Comparison of ENCODE assay signal across 8 cellular contexts in genomic region chr11:353315-353857, GRCh38. TPM values are rescaled to one million over a fixed set of nuclear protein-coding genes. Genes with fewer than 3 reads are reported as not detected.
DNase-seq lines count a peak whose midpoint lies in the region; ATAC-seq, FAIRE-seq and TF ChIP-seq lines count a peak whose summit lies in the region.

No MANE protein-coding gene starts in this region.

- H3K36me3 ChIP-seq in HUES48 (ENCODE audit: control insufficient read depth, insufficient read depth, low read length) (no peaks in the 10 kb centered on the region), GM12878 (ENCODE audit: control insufficient read depth in 2 of 2, insufficient read depth in 2 of 2, low read length in 1 of 2) (no peaks in the 10 kb centered on the region), keratinocyte (ENCODE audit: control insufficient read depth in 2 of 2, extremely low read depth in 1 of 2, insufficient read depth in 2 of 2, low read length in 2 of 2) (no peaks in the 10 kb centered on the region), spleen (no peaks in the 10 kb centered on the region)

- H2AFZ ChIP-seq in GM12878 (ENCODE audit: control insufficient read depth, low read depth, low read length) (no peak overlapping the region), keratinocyte (ENCODE audit: control insufficient read depth, low read length) (peak overlapping the region; percentile 70)

- H3K9ac ChIP-seq in HUES48 (ENCODE audit: low read depth, low read length) (no peak overlapping the region), GM12878 (ENCODE audit: control insufficient read depth, insufficient read depth, low read length) (no peak overlapping the region), keratinocyte (ENCODE audit: control insufficient read depth, extremely low read depth, insufficient read depth, low read length) (no peak overlapping the region)

- H4K20me1 ChIP-seq in GM12878 (ENCODE audit: control insufficient read depth, insufficient read depth) = no peaks in the 10 kb centered on the region
- no peaks in the 10 kb centered on the region for H4K20me1 ChIP-seq in keratinocyte (ENCODE audit: control insufficient read depth, extremely low read depth, insufficient read depth, low read length)

- intact Hi-C loops in GM12878 (cut with micrococcal nuclease; ENCODE audit: unreplicated experiment) = loop anchor here (10.0 kb wide), 1 partner anchor 89 kb away; no protein-coding TSS in a partner anchor
- intact Hi-C loops in spleen (cut with DNase I; ENCODE audit: low total_unique reads) = no loop called here

- POLR2A ChIA-PET in GM12878 (lab: Charles Lee) = interaction anchor here (1.3 to 3.9 kb wide), 6 partner anchors 23 to 118 kb away, joined by 4 to 35 read pairs (median 10); partner anchors contain the start of gene SIRT3

- ATAC-seq in GM12878 (no peak), HG02759 (IDR thresholded peaks at IDR 0.05; ENCODE audit: unreplicated experiment) (no peak)

- in situ Hi-C loops in GM12878 (cut with MboI) = no loop called here

- RAD21 ChIA-PET in GM12878 (lab: Charles Lee; ENCODE audit: unreplicated experiment) = interaction anchor here (3.5 to 3.7 kb wide), 2 partner anchors 25 to 37 kb away, joined by 46 to 68 read pairs; partner anchors contain the start of gene IFITM1

- H3K27ac ChIP-seq in HUES48 (ENCODE audit: low read depth, low read length) (peak overlapping the region; percentile 50), GM12878 (ENCODE audit: control insufficient read depth, insufficient read depth) (peak overlapping the region; percentile 34), keratinocyte (ENCODE audit: control insufficient read depth, insufficient read depth, low read length) (no peak overlapping the region), spleen (peak overlapping the region; percentile 60 to 99 (median 97))

- H3K9me1 ChIP-seq in keratinocyte (ENCODE audit: control insufficient read depth, extremely low read depth, insufficient read depth, low read length) = no peaks in the 10 kb centered on the region

- no peak for DNase-seq in GM12878 (ENCODE audit: low read depth, low spot score)
- DNase-seq in keratinocyte (ENCODE audit: low read depth, low spot score) = no peak
- peak; percentile 83 for DNase-seq in spleen
- DNase-seq in D721Med (ENCODE audit: insufficient read length, low spot score) = no peak
- DNase-seq in glomerular visceral epithelial cell (ENCODE audit: extremely low spot score) = no peak
- no peak for DNase-seq in cerebellar nuclear complex (lab: John Stamatoyannopoulos, UW)

- no peak for TF ChIP-seq CTCF in GM12878 (IDR thresholded peaks at IDR 0.05 in 2 of 3, conservative IDR thresholded peaks at IDR 0.05 in 1 of 3; ENCODE audit: control insufficient read depth in 2 of 3, extremely low read depth in 1 of 3, insufficient read depth in 1 of 3, low read depth in 3 of 3, low read length in 3 of 3)
- no peak for TF ChIP-seq CTCF in keratinocyte (optimal IDR thresholded peaks at IDR 0.05 in 1 of 3, IDR thresholded peaks at IDR 0.05 in 1 of 3, conservative IDR thresholded peaks at IDR 0.05 in 1 of 3; ENCODE audit: extremely low read depth in 1 of 3, insufficient read depth in 2 of 3, low read length in 3 of 3)
- no peak for TF ChIP-seq CTCF in spleen (IDR thresholded peaks at IDR 0.05 in 8 of 11, conservative IDR thresholded peaks at IDR 0.05 in 3 of 11)
- no peak for TF ChIP-seq CTCF in D721Med (IDR thresholded peaks at IDR 0.05; ENCODE audit: insufficient read depth, missing control alignments)

- no peaks in the 10 kb centered on the region for H3K27me3 ChIP-seq in HUES48 (ENCODE audit: control insufficient read depth, insufficient read depth, low read length)
- no peaks in the 10 kb centered on the region for H3K27me3 ChIP-seq in GM12878 (replicated peaks in 1 of 2; ENCODE audit: control insufficient read depth in 2 of 2, insufficient read depth in 2 of 2, low read length in 1 of 2)
- no peaks in the 10 kb centered on the region for H3K27me3 ChIP-seq in keratinocyte (ENCODE audit: control insufficient read depth, extremely low read depth, insufficient read depth, low read length)
- no peaks in the 10 kb centered on the region for H3K27me3 ChIP-seq in spleen (replicated peaks in 1 of 7)

- H3K79me2 ChIP-seq in GM12878 (ENCODE audit: control insufficient read depth, insufficient read depth, low read length) (peaks cover 7% of the 10 kb centered on the region), keratinocyte (ENCODE audit: control insufficient read depth, insufficient read depth, low read length) (no peaks in the 10 kb centered on the region)

- WGBS in GM12878 (ENCODE audit: insufficient coverage, insufficient replicate concordance, low lambda C conversion rate, missing lambda C conversion rate) = 70% methylated on average over 12 of the region's 12 CpGs
- WGBS in spleen, 5 donors = 42 to 65% (median 44%) methylated on average over 12 of the region's 12 CpGs

- H3K4me3 ChIP-seq in HUES48 (ENCODE audit: low read depth, low read length) (no peak overlapping the region), GM12878 (no peak overlapping the region), keratinocyte (ENCODE audit: control insufficient read depth in 2 of 3, extremely low read depth in 1 of 3, insufficient read depth in 2 of 3, low read depth in 1 of 3, low read length in 3 of 3) (no peak overlapping the region), spleen (no peak overlapping the region)

- TF ChIP-seq EP300 in GM12878 (IDR thresholded peaks at IDR 0.05; ENCODE audit: borderline replicate concordance in 1 of 2, control insufficient read depth in 1 of 2, low read depth in 2 of 2, low read length in 2 of 2) = no peak

- BruUV-seq in GM12878 (replicated peaks; lab: Mats Ljungman, UMichigan) = no TSS peak

- CTCF ChIA-PET in GM12878 (lab: Yijun Ruan, JAX) = interaction anchor here (0.9 to 3.9 kb wide), 5 partner anchors 26 to 47 kb away, joined by 3 to 31 read pairs (median 9); partner anchors contain the start of gene IFITM2

- SMC1A ChIA-PET in GM12878 (lab: Charles Lee; ENCODE audit: uncharacterized antibody, unreplicated experiment) = interaction anchor here (0.7 to 4.6 kb wide), 6 partner anchors 12 to 86 kb away, joined by 3 to 44 read pairs (median 3); partner anchors contain the start of gene IFITM1

- no peak for TF ChIP-seq RAD21 in GM12878 (IDR thresholded peaks at IDR 0.05; ENCODE audit: insufficient read depth, low read depth, low read length)

- H3K4me2 ChIP-seq in GM12878 (ENCODE audit: control insufficient read depth, insufficient read depth) (no peak overlapping the region), keratinocyte (ENCODE audit: control insufficient read depth, extremely low read depth, insufficient read depth, low read depth, low read length) (no peak overlapping the region)

- FAIRE-seq in GM12878 (lab: Jason Lieb, UNC) (no peak), keratinocyte (lab: Jason Lieb, UNC) (no peak), D721Med (lab: Jason Lieb, UNC) (no peak)

- no peaks in the 10 kb centered on the region; the same call in 1 of the 2 replicates for H3K9me3 ChIP-seq in HUES48 (ENCODE audit: control insufficient read depth, insufficient read depth, low read length)
- H3K9me3 ChIP-seq in GM12878 (replicated peaks; ENCODE audit: control insufficient read depth, insufficient read depth, low read length) = no peaks in the 10 kb centered on the region; the same call in 2 of the 3 replicates
- H3K9me3 ChIP-seq in keratinocyte (ENCODE audit: control insufficient read depth, low read depth, low read length) = no peaks in the 10 kb centered on the region
- no peaks in the 10 kb centered on the region for H3K9me3 ChIP-seq in spleen

- peaks cover 20% of the 10 kb centered on the region for H3K4me1 ChIP-seq in HUES48 (ENCODE audit: control insufficient read depth, insufficient read depth, low read length)
- peaks cover 57% of the 10 kb centered on the region for H3K4me1 ChIP-seq in GM12878 (ENCODE audit: control insufficient read depth, insufficient read depth, low read length)
- H3K4me1 ChIP-seq in keratinocyte (ENCODE audit: control insufficient read depth, extremely low read depth, insufficient read depth, low read length) = peaks cover 26% of the 10 kb centered on the region
- peaks cover 7 to 63% (median 46%) of the 10 kb centered on the region in 6 donors for H3K4me1 ChIP-seq in spleen

- no peak for TF ChIP-seq POLR2A in GM12878 (IDR thresholded peaks at IDR 0.05; ENCODE audit: low read depth, low read length)
- TF ChIP-seq POLR2A in spleen (IDR thresholded peaks at IDR 0.05) = no peak

- dilution Hi-C loops in keratinocyte (cut with MboI; ENCODE audit: extremely low pct_ligation_motif_present, low sequenced_read_pairs) = no loop called here

RNA-seq across cellular contexts. Expression of gene B4GALNT4, which starts 15.9 kb away (rescaled TPM):
- 0.23 TPM in 1 of 2 replicates, not detected in the other for total RNA-seq in GM12878 (2013; cell fraction: nucleolus; rRNA removed)
- 0.06 and 1.4 TPM in 2 replicates for total RNA-seq in GM12878 (2014; rRNA removed)
- total RNA-seq in GM12878 (2014; rRNA removed; fragmentation: Illumina TruSeq; extraction: Trizol) = 0.18 TPM in 1 of 2 replicates, not detected in the other
- 0.29 and 0.74 TPM in 2 replicates for total RNA-seq in GM12878 (2021)
- not detected for polyA plus RNA-seq in GM12878 (2011; ENCODE audit: low read depth)
- not detected in 2 replicates for polyA plus RNA-seq in GM12878 (2011; rRNA removed)
- not detected in 2 replicates for polyA plus RNA-seq in GM12878 (2011; cell fraction: cytosol; rRNA removed)
- 0.07 TPM in 1 of 2 replicates, not detected in the other for polyA plus RNA-seq in GM12878 (2011; cell fraction: nucleus; rRNA removed)
- 0.24 TPM in 1 of 2 replicates, not detected in the other for polyA plus RNA-seq in GM12878 (2012)
- polyA plus RNA-seq in GM12878 (2014; fragmentation: Illumina TruSeq; extraction: Trizol) = 0.04 TPM in 1 of 2 replicates, not detected in the other
- not detected for polyA plus RNA-seq in GM12878 (2014; fragmentation: Nextera tagmentation; extraction: Ambion mirVana)
- 0.16 and 0.82 TPM in 2 replicates for polyA plus RNA-seq in GM12878 (2014; rRNA removed)
- polyA plus RNA-seq in GM12878 (2016; fragmentation: Nextera tagmentation; extraction: Ambion mirVana) = not detected
- not detected in 2 replicates for polyA minus RNA-seq in GM12878 (2011; rRNA and poly(A)+ RNA removed)
- polyA minus RNA-seq in GM12878 (2011; cell fraction: cytosol; rRNA and poly(A)+ RNA removed) = not detected in 2 replicates
- not detected in 2 replicates for polyA minus RNA-seq in GM12878 (2011; cell fraction: nucleus; rRNA and poly(A)+ RNA removed)
- polyA plus RNA-seq in keratinocyte = 7.3 to 11.5 TPM (median 8.1 TPM) in 3 replicates
- 2.9 TPM for polyA plus RNA-seq in keratinocyte (2011; ENCODE audit: low read depth)
- 2.2 and 8.1 TPM in 2 replicates for polyA plus RNA-seq in keratinocyte (2011; cell fraction: cytosol; rRNA removed)
- 29.2 and 46.2 TPM in 2 replicates for polyA plus RNA-seq in keratinocyte (2011; cell fraction: nucleus; rRNA removed)
- polyA plus RNA-seq in keratinocyte (2012; ENCODE audit: low replicate concordance) = 7.4 and 13.7 TPM in 2 replicates
- 2.3 to 6.2 TPM (median 2.4 TPM) in 3 replicates for polyA minus RNA-seq in keratinocyte
- 10.7 TPM for polyA minus RNA-seq in keratinocyte (2011; cell fraction: cytosol; rRNA and poly(A)+ RNA removed)
- 8.7 and 13.1 TPM in 2 replicates for polyA minus RNA-seq in keratinocyte (2011; cell fraction: nucleus; rRNA and poly(A)+ RNA removed)
- 1 to 10 TPM in 1 of 7 donors, under 1 TPM in 4, not detected in 2; 0.17 to 1.1 (median 0.67) TPM for total RNA-seq in spleen
- polyA plus RNA-seq in spleen = 1 to 10 TPM; 1.6 to 5.2 (median 3.5) TPM

RNA-seq across cellular contexts. Expression of gene IFITM3, which starts 32.7 kb away (rescaled TPM):
- total RNA-seq in GM12878 (2013; cell fraction: nucleolus; rRNA removed) = 0.61 TPM in 1 of 2 replicates, not detected in the other
- total RNA-seq in GM12878 (2014; rRNA removed) = 0.33 and 1.3 TPM in 2 replicates
- 0.54 and 0.88 TPM in 2 replicates for total RNA-seq in GM12878 (2014; rRNA removed; fragmentation: Illumina TruSeq; extraction: Trizol)
- total RNA-seq in GM12878 (2021) = 2.5 and 3.0 TPM in 2 replicates
- 2.3 TPM for polyA plus RNA-seq in GM12878 (2011; ENCODE audit: low read depth)
- 0.58 and 0.98 TPM in 2 replicates for polyA plus RNA-seq in GM12878 (2011; rRNA removed)
- polyA plus RNA-seq in GM12878 (2011; cell fraction: cytosol; rRNA removed) = 0.54 and 1.2 TPM in 2 replicates
- 1.2 and 1.6 TPM in 2 replicates for polyA plus RNA-seq in GM12878 (2011; cell fraction: nucleus; rRNA removed)
- polyA plus RNA-seq in GM12878 (2012) = 2.1 and 2.4 TPM in 2 replicates
- polyA plus RNA-seq in GM12878 (2014; fragmentation: Illumina TruSeq; extraction: Trizol) = 1.5 TPM in 1 of 2 replicates, not detected in the other
- polyA plus RNA-seq in GM12878 (2014; fragmentation: Nextera tagmentation; extraction: Ambion mirVana) = 1 to 10 TPM; 2.1 to 2.3 TPM
- 0.77 and 1.8 TPM in 2 replicates for polyA plus RNA-seq in GM12878 (2014; rRNA removed)
- polyA plus RNA-seq in GM12878 (2016; fragmentation: Nextera tagmentation; extraction: Ambion mirVana) = 1 to 10 TPM; 2.2 to 3.6 TPM
- not detected in 2 replicates for polyA minus RNA-seq in GM12878 (2011; rRNA and poly(A)+ RNA removed)
- 3.7 and 7.7 TPM in 2 replicates for polyA minus RNA-seq in GM12878 (2011; cell fraction: cytosol; rRNA and poly(A)+ RNA removed)
- polyA minus RNA-seq in GM12878 (2011; cell fraction: nucleus; rRNA and poly(A)+ RNA removed) = 0.97 and 1.3 TPM in 2 replicates
- polyA plus RNA-seq in keratinocyte = 295 to 696 TPM (median 435 TPM) in 3 replicates
- polyA plus RNA-seq in keratinocyte (2011; ENCODE audit: low read depth) = 37.7 TPM
- polyA plus RNA-seq in keratinocyte (2011; cell fraction: cytosol; rRNA removed) = 709 and 1,249 TPM in 2 replicates
- 298 and 424 TPM in 2 replicates for polyA plus RNA-seq in keratinocyte (2011; cell fraction: nucleus; rRNA removed)
- 467 and 1,605 TPM in 2 replicates for polyA plus RNA-seq in keratinocyte (2012; ENCODE audit: low replicate concordance)
- 528 to 1,935 TPM (median 993 TPM) in 3 replicates for polyA minus RNA-seq in keratinocyte
- polyA minus RNA-seq in keratinocyte (2011; cell fraction: cytosol; rRNA and poly(A)+ RNA removed) = 925 TPM
- polyA minus RNA-seq in keratinocyte (2011; cell fraction: nucleus; rRNA and poly(A)+ RNA removed) = 156 and 170 TPM in 2 replicates
- total RNA-seq in spleen = 100 to 1,000 TPM; 314 to 942 (median 472) TPM
- polyA plus RNA-seq in spleen = 100 to 1,000 TPM; 391 to 618 (median 599) TPM

RNA-seq across cellular contexts. Expression of gene IFITM1, which starts 39.5 kb away (rescaled TPM):
- 166 and 177 TPM in 2 replicates for total RNA-seq in GM12878 (2013; cell fraction: nucleolus; rRNA removed)
- 543 and 574 TPM in 2 replicates for total RNA-seq in GM12878 (2014; rRNA removed)
- 485 and 549 TPM in 2 replicates for total RNA-seq in GM12878 (2014; rRNA removed; fragmentation: Illumina TruSeq; extraction: Trizol)
- total RNA-seq in GM12878 (2021) = 396 and 453 TPM in 2 replicates
- 839 TPM for polyA plus RNA-seq in GM12878 (2011; ENCODE audit: low read depth)
- polyA plus RNA-seq in GM12878 (2011; rRNA removed) = 240 and 671 TPM in 2 replicates
- polyA plus RNA-seq in GM12878 (2011; cell fraction: cytosol; rRNA removed) = 1,141 and 1,225 TPM in 2 replicates
- polyA plus RNA-seq in GM12878 (2011; cell fraction: nucleus; rRNA removed) = 403 and 488 TPM in 2 replicates
- polyA plus RNA-seq in GM12878 (2012) = 758 and 904 TPM in 2 replicates
- 491 and 1,007 TPM in 2 replicates for polyA plus RNA-seq in GM12878 (2014; fragmentation: Illumina TruSeq; extraction: Trizol)
- polyA plus RNA-seq in GM12878 (2014; fragmentation: Nextera tagmentation; extraction: Ambion mirVana) = 1,000 to 10,000 TPM; 1,771 to 2,788 TPM
- polyA plus RNA-seq in GM12878 (2014; rRNA removed) = 864 and 887 TPM in 2 replicates
- 100 to 1,000 TPM; 456 to 479 TPM for polyA plus RNA-seq in GM12878 (2016; fragmentation: Nextera tagmentation; extraction: Ambion mirVana)
- polyA minus RNA-seq in GM12878 (2011; rRNA and poly(A)+ RNA removed) = 804 and 1,098 TPM in 2 replicates
- polyA minus RNA-seq in GM12878 (2011; cell fraction: cytosol; rRNA and poly(A)+ RNA removed) = 178 and 190 TPM in 2 replicates
- polyA minus RNA-seq in GM12878 (2011; cell fraction: nucleus; rRNA and poly(A)+ RNA removed) = 183 and 217 TPM in 2 replicates
- 333 to 549 TPM (median 333 TPM) in 3 replicates for polyA plus RNA-seq in keratinocyte
- polyA plus RNA-seq in keratinocyte (2011; ENCODE audit: low read depth) = 6.0 TPM
- polyA plus RNA-seq in keratinocyte (2011; cell fraction: cytosol; rRNA removed) = 283 and 377 TPM in 2 replicates
- 235 and 342 TPM in 2 replicates for polyA plus RNA-seq in keratinocyte (2011; cell fraction: nucleus; rRNA removed)
- polyA plus RNA-seq in keratinocyte (2012; ENCODE audit: low replicate concordance) = 25.1 and 252 TPM in 2 replicates
- 312 to 864 TPM (median 567 TPM) in 3 replicates for polyA minus RNA-seq in keratinocyte
- polyA minus RNA-seq in keratinocyte (2011; cell fraction: cytosol; rRNA and poly(A)+ RNA removed) = 260 TPM
- polyA minus RNA-seq in keratinocyte (2011; cell fraction: nucleus; rRNA and poly(A)+ RNA removed) = 81.1 and 91.2 TPM in 2 replicates
- 100 to 1,000 TPM; 333 to 670 (median 510) TPM for total RNA-seq in spleen
- polyA plus RNA-seq in spleen = 100 to 1,000 TPM; 314 to 496 (median 327) TPM

RNA-seq across cellular contexts. Expression of gene PKP3, which starts 40.6 kb away (rescaled TPM):
- total RNA-seq in GM12878 (2013; cell fraction: nucleolus; rRNA removed) = not detected in 2 replicates
- total RNA-seq in GM12878 (2014; rRNA removed) (not detected in 2 replicates), GM12878 (2014; rRNA removed; fragmentation: Illumina TruSeq; extraction: Trizol) (not detected in 2 replicates), GM12878 (2021) (0.37 and 0.90 TPM in 2 replicates), spleen (1 to 10 TPM in 1 of 7 donors, under 1 TPM in 2, not detected in 4; 0.40 to 2.8 (median 0.59) TPM)
- not detected for polyA plus RNA-seq in GM12878 (2011; ENCODE audit: low read depth)
- polyA plus RNA-seq in GM12878 (2011; rRNA removed) (not detected in 2 replicates), GM12878 (2014; fragmentation: Illumina TruSeq; extraction: Trizol) (not detected in 2 replicates), GM12878 (2014; fragmentation: Nextera tagmentation; extraction: Ambion mirVana) (not detected), GM12878 (2014; rRNA removed) (0.23 and 0.45 TPM in 2 replicates), GM12878 (2016; fragmentation: Nextera tagmentation; extraction: Ambion mirVana) (not detected), keratinocyte (125 to 245 TPM (median 127 TPM) in 3 replicates), spleen (under 1 TPM; 0.09 to 0.48 (median 0.21) TPM)
- polyA plus RNA-seq in GM12878 (2011; cell fraction: cytosol; rRNA removed) = 0.05 TPM in 1 of 2 replicates, not detected in the other
- polyA plus RNA-seq in GM12878 (2011; cell fraction: nucleus; rRNA removed) = 0.09 and 0.34 TPM in 2 replicates
- polyA plus RNA-seq in GM12878 (2012) = not detected in 2 replicates
- not detected in 2 replicates for polyA minus RNA-seq in GM12878 (2011; rRNA and poly(A)+ RNA removed)
- polyA minus RNA-seq in GM12878 (2011; cell fraction: cytosol; rRNA and poly(A)+ RNA removed) = 1.5 and 2.1 TPM in 2 replicates
- 0.12 and 1.2 TPM in 2 replicates for polyA minus RNA-seq in GM12878 (2011; cell fraction: nucleus; rRNA and poly(A)+ RNA removed)
- polyA plus RNA-seq in keratinocyte (2011; ENCODE audit: low read depth) = 112 TPM
- 67.9 and 176 TPM in 2 replicates for polyA plus RNA-seq in keratinocyte (2011; cell fraction: cytosol; rRNA removed)
- polyA plus RNA-seq in keratinocyte (2011; cell fraction: nucleus; rRNA removed) = 163 and 226 TPM in 2 replicates
- polyA plus RNA-seq in keratinocyte (2012; ENCODE audit: low replicate concordance) = 180 and 202 TPM in 2 replicates
- 98.9 to 231 TPM (median 193 TPM) in 3 replicates for polyA minus RNA-seq in keratinocyte
- 467 TPM for polyA minus RNA-seq in keratinocyte (2011; cell fraction: cytosol; rRNA and poly(A)+ RNA removed)
- 173 and 240 TPM in 2 replicates for polyA minus RNA-seq in keratinocyte (2011; cell fraction: nucleus; rRNA and poly(A)+ RNA removed)

RNA-seq across cellular contexts. Expression of gene IFITM2, which starts 45.8 kb away (rescaled TPM):
- total RNA-seq in GM12878 (2013; cell fraction: nucleolus; rRNA removed) = 32.0 and 32.3 TPM in 2 replicates
- total RNA-seq in GM12878 (2014; rRNA removed) (267 and 271 TPM in 2 replicates), GM12878 (2014; rRNA removed; fragmentation: Illumina TruSeq; extraction: Trizol) (295 and 327 TPM in 2 replicates), GM12878 (2021) (676 and 768 TPM in 2 replicates), spleen (1,000 to 10,000 TPM in 4 of 7 donors, 100 to 1,000 TPM in 3; 507 to 1,635 (median 1,062) TPM)
- polyA plus RNA-seq in GM12878 (2011; ENCODE audit: low read depth) = 582 TPM
- polyA plus RNA-seq in GM12878 (2011; rRNA removed) (116 and 205 TPM in 2 replicates), GM12878 (2014; fragmentation: Illumina TruSeq; extraction: Trizol) (422 and 741 TPM in 2 replicates), GM12878 (2014; fragmentation: Nextera tagmentation; extraction: Ambion mirVana) (1,000 to 10,000 TPM; 2,669 to 3,672 TPM), GM12878 (2014; rRNA removed) (611 and 755 TPM in 2 replicates), GM12878 (2016; fragmentation: Nextera tagmentation; extraction: Ambion mirVana) (100 to 1,000 TPM; 707 to 829 TPM), keratinocyte (26.9 to 83.0 TPM (median 72.3 TPM) in 3 replicates), spleen (1,000 to 10,000 TPM in 1 of 3 donors, 100 to 1,000 TPM in 2; 680 to 1,006 (median 885) TPM)
- 159 and 247 TPM in 2 replicates for polyA plus RNA-seq in GM12878 (2011; cell fraction: cytosol; rRNA removed)
- polyA plus RNA-seq in GM12878 (2011; cell fraction: nucleus; rRNA removed) = 40.7 and 48.7 TPM in 2 replicates
- 605 and 961 TPM in 2 replicates for polyA plus RNA-seq in GM12878 (2012)
- polyA minus RNA-seq in GM12878 (2011; rRNA and poly(A)+ RNA removed) = 67.7 and 77.6 TPM in 2 replicates
- polyA minus RNA-seq in GM12878 (2011; cell fraction: cytosol; rRNA and poly(A)+ RNA removed) = 83.9 and 93.5 TPM in 2 replicates
- polyA minus RNA-seq in GM12878 (2011; cell fraction: nucleus; rRNA and poly(A)+ RNA removed) = 31.3 and 51.8 TPM in 2 replicates
- 6.3 TPM for polyA plus RNA-seq in keratinocyte (2011; ENCODE audit: low read depth)
- polyA plus RNA-seq in keratinocyte (2011; cell fraction: cytosol; rRNA removed) = 64.8 and 210 TPM in 2 replicates
- polyA plus RNA-seq in keratinocyte (2011; cell fraction: nucleus; rRNA removed) = 42.2 and 109 TPM in 2 replicates
- polyA plus RNA-seq in keratinocyte (2012; ENCODE audit: low replicate concordance) = 53.9 and 150 TPM in 2 replicates
- 20.9 to 46.0 TPM (median 41.8 TPM) in 3 replicates for polyA minus RNA-seq in keratinocyte
- 88.1 TPM for polyA minus RNA-seq in keratinocyte (2011; cell fraction: cytosol; rRNA and poly(A)+ RNA removed)
- polyA minus RNA-seq in keratinocyte (2011; cell fraction: nucleus; rRNA and poly(A)+ RNA removed) = 4.3 and 4.6 TPM in 2 replicates

Comparison
In these comparisons a context has a peak if more than half of its experiments do, and no peak if none do; other contexts are left out.
1. RNA of gene IFITM3, which starts 32.7 kb away (polyA plus RNA-seq): 391 to 618 TPM in spleen and 37.7 to 1,605 TPM in keratinocyte; 0.54 to 3.6 TPM in GM12878; every median in the first group is over 4 times any median in the second.